In the genomic region with DNA sequence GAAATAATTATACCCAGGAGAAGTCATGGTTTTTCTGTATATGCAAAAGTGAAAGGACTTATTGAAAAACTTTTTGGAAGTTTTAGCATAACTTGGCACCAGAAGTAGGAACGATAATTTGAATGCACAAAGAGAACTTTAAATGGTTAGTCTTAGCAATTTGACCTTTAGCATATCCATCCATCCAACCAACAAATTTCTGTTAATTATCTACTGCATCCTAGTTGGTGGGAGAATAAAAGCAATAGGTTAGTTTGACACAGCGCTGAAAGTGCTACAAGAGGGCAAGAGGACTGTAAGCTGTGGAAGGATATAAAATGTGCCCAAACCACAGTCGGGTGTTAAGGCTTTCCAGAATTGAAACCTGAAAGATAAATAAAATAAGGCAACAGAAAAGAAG, we compare ENCODE assay signal across 17 cellular contexts. TPM values are rescaled to one million over a fixed set of nuclear protein-coding genes. Genes with fewer than 3 reads are reported as not detected.
DNase-seq lines count a peak whose midpoint lies in the region; ATAC-seq and TF ChIP-seq lines count a peak whose summit lies in the region.
"Had no signal": no experiment of that assay in that cellular context is flagged by ENCODE, and none has a peak within 500 bp of the region (broad histone marks: within the 10 kb centered on the region; RNA-seq: fewer than 3 reads in every experiment).

No MANE protein-coding gene starts in this region.

- no peak overlapping the region for H2BK120ac ChIP-seq in H9 (ENCODE audit: low read depth, low read length, poor library complexity, severe bottlenecking)

- no peak overlapping the region for H3T11ph ChIP-seq in H9 (ENCODE audit: low read length)

- peaks cover 6% of the 10 kb centered on the region; the same call in 1 of the 2 replicates for H3K79me2 ChIP-seq in H9 (ENCODE audit: insufficient read depth, low read length)

- no peak overlapping the region for H2BK15ac ChIP-seq in H9 (ENCODE audit: low read depth, low read length)

- no peaks in the 10 kb centered on the region for H3K4me1 ChIP-seq in H9 (ENCODE audit: insufficient read depth, low read length)

- no peak overlapping the region for H3K18ac ChIP-seq in H9 (ENCODE audit: insufficient read length, low read depth, low read length)

- H3K27me3 Mint-ChIP-seq in H9 (ENCODE audit: low read depth) (no peaks in the 10 kb centered on the region), chondrocyte (ENCODE audit: low read depth) (no peaks in the 10 kb centered on the region), osteocyte (ENCODE audit: unreplicated experiment) (no peaks in the 10 kb centered on the region)

- WGBS in H9 (ENCODE audit: extremely low coverage, insufficient read length, low lambda C conversion rate), result no CpG with 5 or more reads among the region's 3 CpGs

- H3K14ac ChIP-seq in H9 (ENCODE audit: insufficient read depth, low read length), result no peak overlapping the region

- no peaks in the 10 kb centered on the region for H3K27me3 ChIP-seq in H9 (ENCODE audit: insufficient read depth, low read length)

- no peak for TF ChIP-seq CTCF in H9 (conservative IDR thresholded peaks at IDR 0.05)
- no peak for TF ChIP-seq CTCF in chondrocyte (IDR thresholded peaks at IDR 0.05)
- TF ChIP-seq CTCF in osteocyte (IDR thresholded peaks at IDR 0.05), result no peak

- no peak overlapping the region for H2AK5ac ChIP-seq in H9 (ENCODE audit: insufficient read length, low read length)

- H2AFZ ChIP-seq in H9 (ENCODE audit: low read length), result no peak overlapping the region

- H3K27ac Mint-ChIP-seq in H9 (peak overlapping the region in 1 of 3 experiments; percentile 26; a peak in 1 of 7 replicates), chondrocyte (ENCODE audit: unreplicated experiment) (peak overlapping the region; percentile 63), osteocyte (ENCODE audit: unreplicated experiment) (peak overlapping the region; percentile 42)

- H3K9me3 ChIP-seq in H9 (ENCODE audit: control insufficient read depth, low read depth, low read length), result no peaks in the 10 kb centered on the region
- H3K9me3 ChIP-seq: thoracic aorta had no signal

- no peaks in the 10 kb centered on the region for H3K4me1 Mint-ChIP-seq in H9
- H3K4me1 Mint-ChIP-seq in chondrocyte (ENCODE audit: low read depth), result peaks cover 22% of the 10 kb centered on the region
- peaks cover 14% of the 10 kb centered on the region for H3K4me1 Mint-ChIP-seq in osteocyte (ENCODE audit: unreplicated experiment)

- no peak overlapping the region for H3K4ac ChIP-seq in H9 (ENCODE audit: low read depth, low read length)

- no peak overlapping the region for H4K91ac ChIP-seq in H9 (ENCODE audit: insufficient read length, low read depth, low read length)

- no peak overlapping the region for H2BK5ac ChIP-seq in H9 (ENCODE audit: insufficient read length, low read length)

- no peak overlapping the region for H2BK12ac ChIP-seq in H9 (ENCODE audit: insufficient read length, low read depth, low read length)

- H2BK20ac ChIP-seq in H9 (ENCODE audit: low read depth, low read length, poor library complexity, severe bottlenecking), result no peak overlapping the region

- no peak overlapping the region for H3K23ac ChIP-seq in H9 (ENCODE audit: insufficient read length, low read depth, low read length)

- ATAC-seq in HG03469 (IDR thresholded peaks at IDR 0.05; ENCODE audit: unreplicated experiment) (no peak), HG03175 (IDR thresholded peaks at IDR 0.05; ENCODE audit: unreplicated experiment) (no peak)
- ATAC-seq: right cardiac atrium had no signal

- H4K5ac ChIP-seq in H9 (ENCODE audit: insufficient read length, low read depth, low read length), result no peak overlapping the region

- peaks cover 0 to 4% (median 0%) of the 10 kb centered on the region in 3 experiments; a peak in 2 of 7 replicates for H3K36me3 Mint-ChIP-seq in H9 (ENCODE audit: insufficient read depth in 1 of 3, low read depth in 3 of 3)
- H3K36me3 Mint-ChIP-seq in chondrocyte (ENCODE audit: low read depth), result no peaks in the 10 kb centered on the region
- H3K36me3 Mint-ChIP-seq in osteocyte (ENCODE audit: unreplicated experiment), result peaks cover 2% of the 10 kb centered on the region

- H4K8ac ChIP-seq in H9 (replicated peaks; ENCODE audit: insufficient read length, low read depth, low read length), result no peak overlapping the region

- no peaks in the 10 kb centered on the region for H3K23me2 ChIP-seq in H9 (ENCODE audit: insufficient read length, low read depth, low read length, poor library complexity, severe bottlenecking)

- no peak overlapping the region for H3K27ac ChIP-seq in H9 (ENCODE audit: insufficient read length, low read depth, low read length)
- H3K27ac ChIP-seq: thoracic aorta had no signal

- no peak overlapping the region for H3K56ac ChIP-seq in H9 (ENCODE audit: insufficient read length, low read depth, low read length)

- DNase-seq in H9 (peak; percentile 3), chondrocyte (ENCODE audit: low spot score) (no peak), left kidney (ENCODE audit: low read depth, low spot score) (peak; percentile 65), osteocyte (ENCODE audit: extremely low spot score, unreplicated experiment) (no peak), NCI-H774 (lab: John Stamatoyannopoulos, UW) (no peak)
- DNase-seq in activated CD4-positive, CD25-positive, alpha-beta regulatory T cell (lab: John Stamatoyannopoulos, UW), result no peak
- DNase-seq: activated CD8-positive, alpha-beta memory T cell treated with anti-CD3 and anti-CD28 coated beads, Interleukin-2, amount 50 U/mL, for 48 hours; aorta; EL; NCI-H1092 treated with DMSO at 0.1 percent for 48 hours; NCI-H524 treated with DMSO at 0.1 percent for 48 hours; right cardiac atrium; SHP77 treated with DMSO at 0.1 percent for 48 hours; stimulated activated CD4-positive, alpha-beta T cell treated with anti-CD3 and anti-CD28 coated beads, Interleukin-15, amount 100 ng/mL, for 24 hours had no signal

- H3K9ac ChIP-seq in H9 (ENCODE audit: extremely low read depth, insufficient read length, low read length), result no peak overlapping the region

- H3K9me3 Mint-ChIP-seq in H9 (no peaks in the 10 kb centered on the region), chondrocyte (ENCODE audit: low read depth) (no peaks in the 10 kb centered on the region), osteocyte (ENCODE audit: unreplicated experiment) (no peaks in the 10 kb centered on the region)

- no peak overlapping the region for H3K4me2 ChIP-seq in H9 (ENCODE audit: insufficient read depth, insufficient read length, low read length)

- H3K4me3 Mint-ChIP-seq in H9 (no peak overlapping the region), chondrocyte (ENCODE audit: unreplicated experiment) (no peak overlapping the region), osteocyte (ENCODE audit: unreplicated experiment) (no peak overlapping the region)

- no peaks in the 10 kb centered on the region for H4K20me1 ChIP-seq in H9 (ENCODE audit: control insufficient read depth, insufficient read depth, insufficient read length)

- peaks cover 5% of the 10 kb centered on the region for H3K79me1 ChIP-seq in H9 (ENCODE audit: insufficient read depth, low read depth, low read length, poor library complexity, severe bottlenecking)

RNA-seq across cellular contexts. Expression of gene SPAG9, which starts 17.6 kb away (rescaled TPM):
- total RNA-seq in H9 (2021) (49.7 and 54.3 TPM in 2 replicates), chondrocyte (86.7 to 96.1 TPM (median 92.7 TPM) in 3 replicates), osteocyte (100 and 108 TPM in 2 replicates)

RNA-seq across cellular contexts. Expression of gene NME1, which starts 50.3 kb away (rescaled TPM):
- total RNA-seq in H9 (2021) (206 and 220 TPM in 2 replicates), chondrocyte (101 to 149 TPM (median 102 TPM) in 3 replicates), osteocyte (77.7 and 77.8 TPM in 2 replicates)

Comparison
In these comparisons a context has a peak if more than half of its experiments do, and no peak if none do; other contexts are left out.
1. DNase-seq: peak in H9 (single experiment) and left kidney (single experiment); none in chondrocyte (single experiment), osteocyte (single experiment), activated CD4-positive, CD25-positive, alpha-beta regulatory T cell (0 of 4) and NCI-H774 (single experiment).